Comparison of ENCODE assay signal across 15 cellular contexts in genomic region chr12:15209782-15210181, GRCh38. TPM values are rescaled to one million over a fixed set of nuclear protein-coding genes. Genes with fewer than 3 reads are reported as not detected.
DNase-seq lines count a peak whose midpoint lies in the region; ATAC-seq and TF ChIP-seq lines count a peak whose summit lies in the region.
"Had no signal": no experiment of that assay in that cellular context is flagged by ENCODE, and none has a peak within 500 bp of the region (broad histone marks: within the 10 kb centered on the region; RNA-seq: fewer than 3 reads in every experiment).

No MANE protein-coding gene starts in this region.

- no peak for ATAC-seq in GM21717 (IDR thresholded peaks at IDR 0.05; ENCODE audit: unreplicated experiment)
- ATAC-seq: stimulated activated naive CD8-positive, alpha-beta T cell treated with anti-CD3 and anti-CD28 coated beads, Interleukin-15, Interleukin-2, amounts not matched to agents 100 U/mL and 50 U/mL, for 24 hours had no signal

- intact Hi-C loops in stomach (cut with DNase I; ENCODE audit: low total_unique reads) = no loop called here

- H3K4me1 ChIP-seq in stomach = peaks cover 0 to 53% (median 18%) of the 10 kb centered on the region in 4 donors
- no peaks in the 10 kb centered on the region for H3K4me1 ChIP-seq in Karpas-422 (ENCODE audit: low read length)

- H3K79me2 ChIP-seq in Karpas-422 (ENCODE audit: low read length) = no peaks in the 10 kb centered on the region

- TF ChIP-seq POLR2A in stomach (IDR thresholded peaks at IDR 0.05) = no peak

- DNase-seq in HS-27A (ENCODE audit: low read depth) = peak; percentile 78
- no peak for DNase-seq in caudate nucleus (lab: John Stamatoyannopoulos, UW)
- peak; percentile 95 for DNase-seq in iris pigment epithelial cell (ENCODE audit: low read depth)
- DNase-seq in stomach = no peak
- no peak for DNase-seq in HK-2 (ENCODE audit: unreplicated experiment)
- no peak for DNase-seq in Karpas-422
- no peak for DNase-seq in activated T-cell treated with anti-CD3 and anti-CD28 coated beads, Interleukin-2, amount 50 U/mL, for 1 hour
- DNase-seq: CD4-positive, alpha-beta memory T cell; hypothalamus; MM.1S; naive B cell; NCI-H510A treated with DMSO at 0.1 percent for 48 hours; stimulated activated naive CD8-positive, alpha-beta T cell treated with anti-CD3 and anti-CD28 coated beads, Interleukin-15, Interleukin-2, amounts not matched to agents 100 U/mL and 50 U/mL, for 24 hours had no signal

- H3K9ac ChIP-seq in Karpas-422 (ENCODE audit: low read length) = no peak overlapping the region

- no peak for TF ChIP-seq CTCF in stomach (IDR thresholded peaks at IDR 0.05)

- no peak overlapping the region for H3K4me2 ChIP-seq in Karpas-422 (ENCODE audit: low read depth, low read length, poor library complexity, severe bottlenecking)

- H3K36me3 ChIP-seq in stomach = no peaks in the 10 kb centered on the region
- H3K36me3 ChIP-seq in Karpas-422 (ENCODE audit: insufficient read depth, low read length) = no peaks in the 10 kb centered on the region

- H3K4me3 ChIP-seq in stomach = no peak overlapping the region
- no peak overlapping the region for H3K4me3 ChIP-seq in Karpas-422 (ENCODE audit: low read length)
- H3K4me3 ChIP-seq: SK-N-MC had no signal

- no peak for TF ChIP-seq EP300 in stomach (IDR thresholded peaks at IDR 0.05)

- no peaks in the 10 kb centered on the region for H4K20me1 ChIP-seq in Karpas-422 (ENCODE audit: insufficient read depth, low read depth, low read length)

- H2AFZ ChIP-seq in Karpas-422 (ENCODE audit: low read length) = no peak overlapping the region

- H3K27ac ChIP-seq in caudate nucleus (ENCODE audit: low read depth, low read length) = peak overlapping the region; percentile 46
- H3K27ac ChIP-seq in stomach = peak overlapping the region in 4 of 5 donors; percentile 21 to 75 (median 56)
- no peak overlapping the region for H3K27ac ChIP-seq in Karpas-422 (ENCODE audit: low read length)
- H3K27ac ChIP-seq: SK-N-MC had no signal

- no peaks in the 10 kb centered on the region for H3K9me2 ChIP-seq in Karpas-422 (replicated peaks; ENCODE audit: insufficient read depth, low read length)

- 53 to 97% (median 78%) methylated on average over 1 of the region's 1 CpG for WGBS in stomach, 5 donors

- H3K27me3 ChIP-seq in stomach (no peaks in the 10 kb centered on the region), Karpas-422 (ENCODE audit: low read length) (no peaks in the 10 kb centered on the region; the same call in 1 of the 2 replicates)

- H3K9me3 ChIP-seq in stomach (no peaks in the 10 kb centered on the region), Karpas-422 (ENCODE audit: low read length) (no peaks in the 10 kb centered on the region)

RNA-seq across cellular contexts. Expression of gene RERG, which starts 11.4 kb away (rescaled TPM):
- total RNA-seq in stomach = 10 to 100 TPM in 4 of 5 donors, not detected in 1; 20.3 to 48.7 (median 34.5) TPM
- polyA plus RNA-seq in stomach = 1 to 10 TPM; 3.1 to 5.2 (median 3.7) TPM
- not detected in 2 replicates for total RNA-seq in Karpas-422 (2014; rRNA removed; shearing (Covaris generic); ENCODE audit: low replicate concordance)
- total RNA-seq: CD4-positive, alpha-beta memory T cell had no signal
- polyA plus RNA-seq: CD4-positive, alpha-beta memory T cell had no signal

Comparison
In these comparisons a context has a peak if more than half of its experiments do, and no peak if none do; other contexts are left out.
1. DNase-seq: peak in HS-27A (single experiment) and iris pigment epithelial cell (single experiment); none in caudate nucleus (0 of 61), stomach (single experiment), HK-2 (single experiment), Karpas-422 (single experiment) and activated T-cell treated with anti-CD3 and anti-CD28 coated beads, Interleukin-2, amount 50 U/mL, for 1 hour (single experiment).